Comparison of ENCODE assay signal across 30 cellular contexts in the genomic region with DNA sequence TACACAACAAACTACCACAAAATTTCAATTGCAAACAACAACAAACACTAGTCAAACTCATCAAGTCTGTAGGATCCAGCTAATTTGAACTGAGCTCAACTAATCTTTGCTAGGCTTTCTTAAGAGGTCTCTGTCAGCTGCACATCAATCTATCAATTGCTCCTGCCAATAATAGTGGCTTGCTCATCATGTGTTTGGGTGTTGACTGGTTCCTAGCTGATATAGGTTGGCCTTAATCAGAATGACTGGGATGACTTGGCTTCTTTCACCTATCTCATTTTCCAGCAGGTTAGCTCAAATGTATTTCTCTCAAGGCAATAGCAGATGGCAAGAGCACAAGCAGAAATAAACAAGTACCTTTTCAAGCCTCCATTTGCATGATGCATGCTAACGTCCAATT.
"Had no signal": no experiment of that assay in that cellular context is flagged by ENCODE, and none has a peak within 500 bp of the region (broad histone marks: within the 10 kb centered on the region; RNA-seq: fewer than 3 reads in every experiment).

No MANE protein-coding gene starts in this region.

- H3K36me3 Mint-ChIP-seq: activated CD4-positive, alpha-beta memory T cell treated with anti-CD3 and anti-CD28 coated beads for 36 hours; activated naive CD4-positive, alpha-beta T cell treated with anti-CD3 and anti-CD28 coated beads, Interleukin-2, amount 50 U/mL, for 72 hours had no signal

- H3K4me1 Mint-ChIP-seq: activated CD4-positive, alpha-beta T cell treated with anti-CD3 and anti-CD28 coated beads for 36 hours; activated CD4-positive, alpha-beta T cell treated with anti-CD3 and anti-CD28 coated beads, Interleukin-2, amount 10 ng/mL, durations not matched to agents 7 days and 5 days had no signal

- DNase-seq: activated CD4-positive, alpha-beta memory T cell treated with anti-CD3 and anti-CD28 coated beads for 36 hours; activated CD4-positive, alpha-beta T cell treated with anti-CD3 and anti-CD28 coated beads for 36 hours; activated CD4-positive, alpha-beta T cell treated with anti-CD3 and anti-CD28 coated beads, Interleukin-2, amount 10 ng/mL, durations not matched to agents 7 days and 5 days; activated CD8-positive, alpha-beta memory T cell treated with anti-CD3 and anti-CD28 coated beads, Interleukin-2, amount 50 U/mL, for 4 hours; activated gamma-delta T cell treated with Interleukin-2 at 50 U/mL for 16 hours; activated naive CD4-positive, alpha-beta T cell treated with anti-CD3 and anti-CD28 coated beads for 36 hours; activated T-cell treated with anti-CD3 and anti-CD28 coated beads for 4 hours; activated T-cell treated with anti-CD3 and anti-CD28 coated beads, Interleukin-2, amount 50 U/mL, for 4 hours; adrenal gland; body of pancreas; cerebellar nuclear complex; NCI-H1092 treated with DMSO at 0.1 percent for 48 hours; NCI-H1417; NCI-H2029 treated with DMSO at 0.1 percent for 48 hours; NCI-H2107; NCI-H226; NCI-H526 treated with DMSO at 0.1 percent for 48 hours; NCI-H82; PC-3; Peyer's patch; RPMI8226; SHP77 treated with DMSO at 0.1 percent for 48 hours; SK-N-SH had no signal

- H3K9me3 Mint-ChIP-seq: activated CD4-positive, alpha-beta memory T cell treated with anti-CD3 and anti-CD28 coated beads for 36 hours; activated CD4-positive, alpha-beta T cell treated with anti-CD3 and anti-CD28 coated beads, Interleukin-2, amount 10 ng/mL, durations not matched to agents 7 days and 5 days; activated naive CD4-positive, alpha-beta T cell treated with anti-CD3 and anti-CD28 coated beads for 36 hours; activated T-cell treated with anti-CD3 and anti-CD28 coated beads, Interleukin-2, amount 50 U/mL, for 4 hours; activated T-helper 1 cell treated with anti-CD3 and anti-CD28 coated beads, Interleukin-12 subunit alpha, Interleukin-12 subunit beta, Interleukin-2, Interleukin-4 antibody, amounts not matched to agents 30 ng/mL and 10 ng/mL and 1 ng/mL, durations not matched to agents 14 hours and 24 hours and 36 hours; T-helper 1 cell treated with Interleukin-12 subunit alpha and Interleukin-12 subunit beta and Interleukin-4 antibody, amounts not matched to agents 30 μg/mL and 1 μg/mL, for 36 hours; T-helper 2 cell treated with Interferon-gamma antibody and Interleukin-4, amounts not matched to agents 5 μg/mL and 100 μg/mL, for 36 hours had no signal

- H3K4me3 Mint-ChIP-seq: activated CD4-positive, alpha-beta memory T cell treated with anti-CD3 and anti-CD28 coated beads for 36 hours; activated CD4-positive, alpha-beta T cell treated with anti-CD3 and anti-CD28 coated beads for 36 hours; activated CD4-positive, alpha-beta T cell treated with anti-CD3 and anti-CD28 coated beads, Interleukin-2, amount 10 ng/mL, durations not matched to agents 7 days and 5 days; activated naive CD4-positive, alpha-beta T cell treated with anti-CD3 and anti-CD28 coated beads for 36 hours; activated T-cell treated with anti-CD3 and anti-CD28 coated beads, Interleukin-2, amount 50 U/mL, for 4 hours; activated T-helper 1 cell treated with anti-CD3 and anti-CD28 coated beads, Interleukin-12 subunit alpha, Interleukin-12 subunit beta, Interleukin-2, Interleukin-4 antibody, amounts not matched to agents 30 ng/mL and 10 ng/mL and 1 ng/mL, durations not matched to agents 14 hours and 24 hours and 36 hours; T-helper 1 cell treated with Interleukin-12 subunit alpha and Interleukin-12 subunit beta and Interleukin-4 antibody, amounts not matched to agents 30 μg/mL and 1 μg/mL, for 36 hours; T-helper 2 cell treated with Interferon-gamma antibody and Interleukin-4, amounts not matched to agents 5 μg/mL and 100 μg/mL, for 36 hours had no signal

- H3K27ac Mint-ChIP-seq: activated CD4-positive, alpha-beta memory T cell treated with anti-CD3 and anti-CD28 coated beads for 36 hours; activated CD4-positive, alpha-beta T cell treated with anti-CD3 and anti-CD28 coated beads for 36 hours; activated CD4-positive, alpha-beta T cell treated with anti-CD3 and anti-CD28 coated beads, Interleukin-2, amount 10 ng/mL, durations not matched to agents 7 days and 5 days; activated naive CD4-positive, alpha-beta T cell treated with anti-CD3 and anti-CD28 coated beads for 36 hours; activated naive CD4-positive, alpha-beta T cell treated with anti-CD3 and anti-CD28 coated beads, Interleukin-2, amount 50 U/mL, for 72 hours; activated T-helper 1 cell treated with anti-CD3 and anti-CD28 coated beads, Interleukin-12 subunit alpha, Interleukin-12 subunit beta, Interleukin-2, Interleukin-4 antibody, amounts not matched to agents 30 ng/mL and 10 ng/mL and 1 ng/mL, durations not matched to agents 14 hours and 24 hours and 36 hours; T-helper 1 cell treated with Interleukin-12 subunit alpha and Interleukin-12 subunit beta and Interleukin-4 antibody, amounts not matched to agents 30 μg/mL and 1 μg/mL, for 36 hours; T-helper 2 cell treated with Interferon-gamma antibody and Interleukin-4, amounts not matched to agents 5 μg/mL and 100 μg/mL, for 36 hours had no signal

- FAIRE-seq: astrocyte, TTC549 had no signal

- ATAC-seq: activated CD4-positive, alpha-beta T cell treated with anti-CD3 and anti-CD28 coated beads for 36 hours; activated CD4-positive, CD25-positive, alpha-beta regulatory T cell treated with anti-CD3 and anti-CD28 coated beads, Interleukin-2, amount 50 U/mL, for 24 hours; activated naive CD4-positive, alpha-beta T cell treated with anti-CD3 and anti-CD28 coated beads, Interleukin-2, amount 50 U/mL, for 72 hours; activated T-cell treated with anti-CD3 and anti-CD28 coated beads, Interleukin-2, amount 50 U/mL, for 4 hours; body of pancreas; PC-3 had no signal
